9 cellular contexts compared by ENCODE assay signal in genomic region chr13:79451500-79451962, GRCh38. TPM values are rescaled to one million over a fixed set of nuclear protein-coding genes. Genes with fewer than 3 reads are reported as not detected.
DNase-seq lines count a peak whose midpoint lies in the region; ATAC-seq and TF ChIP-seq lines count a peak whose summit lies in the region.
"Had no signal": no experiment of that assay in that cellular context is flagged by ENCODE, and none has a peak within 500 bp of the region (broad histone marks: within the 10 kb centered on the region; RNA-seq: fewer than 3 reads in every experiment).

No MANE protein-coding gene starts in this region.

- DNase-seq in AG09319 (ENCODE audit: extremely low read depth, low read depth) (peak; percentile 61), adrenal gland (peak; percentile 45 to 83 (median 66)), mucosa of descending colon (peak; percentile 31 to 58 (median 38)), upper lobe of right lung (no peak), GDM1 (lab: John Stamatoyannopoulos, UW) (no peak)

- H3K36me3 Mint-ChIP-seq in T-helper 1 cell treated with Interleukin-12 subunit alpha and Interleukin-12 subunit beta and Interleukin-4 antibody, amounts not matched to agents 30 μg/mL and 1 μg/mL, for 36 hours (ENCODE audit: low read depth): peaks cover 10% of the 10 kb centered on the region

- H3K4me1 ChIP-seq in adrenal gland (replicated peaks in 1 of 2) (peaks cover 0 to 9% of the 10 kb centered on the region in 2 donors), mucosa of descending colon (ENCODE audit: low read depth) (no peaks in the 10 kb centered on the region), upper lobe of right lung (no peaks in the 10 kb centered on the region)

- H3K4me3 ChIP-seq in adrenal gland (no peak overlapping the region), mucosa of descending colon (no peak overlapping the region), upper lobe of right lung (no peak overlapping the region)

- ATAC-seq in GM19397 (IDR thresholded peaks at IDR 0.05; ENCODE audit: unreplicated experiment): peak; percentile 100
- peak; percentile 99 for ATAC-seq in HG03378 (IDR thresholded peaks at IDR 0.05; ENCODE audit: unreplicated experiment)
- ATAC-seq in mucosa of descending colon: peak; percentile 80
- peak; percentile 83 for ATAC-seq in upper lobe of right lung

- H3K4me3 Mint-ChIP-seq in T-helper 1 cell treated with Interleukin-12 subunit alpha and Interleukin-12 subunit beta and Interleukin-4 antibody, amounts not matched to agents 30 μg/mL and 1 μg/mL, for 36 hours: peak overlapping the region; percentile 77

- whole genome bisulfite sequencing in adrenal gland, 4 donors: 16 to 27% (median 18%) methylated on average over 3 of the region's 3 CpGs

- H3K36me3 ChIP-seq in adrenal gland (replicated peaks in 1 of 2) (no peaks in the 10 kb centered on the region), mucosa of descending colon (ENCODE audit: low read depth) (no peaks in the 10 kb centered on the region), upper lobe of right lung (no peaks in the 10 kb centered on the region)
- H3K36me3 ChIP-seq: neutrophil had no signal

- no peak for TF ChIP-seq CTCF in AG09319 (IDR thresholded peaks at IDR 0.05; ENCODE audit: low read depth, low read length)
- no peak for TF ChIP-seq CTCF in adrenal gland (IDR thresholded peaks at IDR 0.05)
- no peak for TF ChIP-seq CTCF in mucosa of descending colon (IDR thresholded peaks at IDR 0.05)
- no peak for TF ChIP-seq CTCF in upper lobe of right lung (IDR thresholded peaks at IDR 0.05)

- H3K27ac ChIP-seq in adrenal gland (no peak overlapping the region), upper lobe of right lung (no peak overlapping the region)
- H3K27ac ChIP-seq: neutrophil had no signal

- no peaks in the 10 kb centered on the region for H3K27me3 ChIP-seq in adrenal gland
- H3K27me3 ChIP-seq in upper lobe of right lung: no peaks in the 10 kb centered on the region

- H3K9me3 ChIP-seq in adrenal gland (replicated peaks in 1 of 3): no peaks in the 10 kb centered on the region
- no peaks in the 10 kb centered on the region for H3K9me3 ChIP-seq in mucosa of descending colon
- no peaks in the 10 kb centered on the region for H3K9me3 ChIP-seq in upper lobe of right lung

- no peaks in the 10 kb centered on the region for H3K9me3 Mint-ChIP-seq in T-helper 1 cell treated with Interleukin-12 subunit alpha and Interleukin-12 subunit beta and Interleukin-4 antibody, amounts not matched to agents 30 μg/mL and 1 μg/mL, for 36 hours

- no peak for TF ChIP-seq POLR2A in adrenal gland (IDR thresholded peaks at IDR 0.05)

- no peaks in the 10 kb centered on the region for H3K27me3 Mint-ChIP-seq in T-helper 1 cell treated with Interleukin-12 subunit alpha and Interleukin-12 subunit beta and Interleukin-4 antibody, amounts not matched to agents 30 μg/mL and 1 μg/mL, for 36 hours (ENCODE audit: low read depth)

- intact Hi-C loops in adrenal gland (cut with DNase I) (no loop called here), mucosa of descending colon (cut with DNase I, micrococcal nuclease) (no loop called here), upper lobe of right lung (cut with DNase I) (no loop called here)

- peaks cover 61% of the 10 kb centered on the region for H3K4me1 Mint-ChIP-seq in T-helper 1 cell treated with Interleukin-12 subunit alpha and Interleukin-12 subunit beta and Interleukin-4 antibody, amounts not matched to agents 30 μg/mL and 1 μg/mL, for 36 hours (ENCODE audit: low read depth)

- H3K27ac Mint-ChIP-seq in T-helper 1 cell treated with Interleukin-12 subunit alpha and Interleukin-12 subunit beta and Interleukin-4 antibody, amounts not matched to agents 30 μg/mL and 1 μg/mL, for 36 hours: peak overlapping the region; percentile 95

RNA-seq across cellular contexts. Expression of gene NDFIP2, which starts 29.4 kb away (rescaled TPM):
- total RNA-seq in adrenal gland (10 to 100 TPM; 16.4 to 52.2 (median 38.9) TPM), mucosa of descending colon (100 to 1,000 TPM in 2 of 3 donors, 10 to 100 TPM in 1; 64.9 to 141 (median 136) TPM), upper lobe of right lung (34.1 TPM)
- polyA plus RNA-seq in adrenal gland: 10 to 100 TPM in 1 of 3 donors, 1 to 10 TPM in 2; 5.2 to 50.7 (median 9.3) TPM

RNA-seq across cellular contexts. Expression of gene RBM26, which starts 45.5 kb away (rescaled TPM):
- total RNA-seq in adrenal gland: 10 to 100 TPM; 18.7 to 50.2 (median 38.4) TPM
- polyA plus RNA-seq in adrenal gland: 10 to 100 TPM; 31.2 to 62.5 (median 54.5) TPM
- total RNA-seq in mucosa of descending colon: 10 to 100 TPM; 34.0 to 42.8 (median 35.6) TPM
- total RNA-seq in upper lobe of right lung: 42.0 TPM

Comparison
In these comparisons a context has a peak if more than half of its experiments do, and no peak if none do; other contexts are left out.
1. DNase-seq: peak in AG09319 (single experiment), adrenal gland (7 of 7) and mucosa of descending colon (3 of 3); none in upper lobe of right lung (single experiment) and GDM1 (single experiment).
2. Peak in every context shown above with its lines, with median percentiles within 50 percentile points of each other: ATAC-seq.